ENCODE assay signal across 17 cellular contexts in genomic region chr17:64535357-64535756, GRCh38. TPM values are rescaled to one million over a fixed set of nuclear protein-coding genes. Genes with fewer than 3 reads are reported as not detected.
DNase-seq lines count a peak whose midpoint lies in the region; ATAC-seq and TF ChIP-seq lines count a peak whose summit lies in the region.
"Had no signal": no experiment of that assay in that cellular context is flagged by ENCODE, and none has a peak within 500 bp of the region (broad histone marks: within the 10 kb centered on the region; RNA-seq: fewer than 3 reads in every experiment).

No MANE protein-coding gene starts in this region.

- no peak for TF ChIP-seq RAD21 in neural cell (conservative IDR thresholded peaks at IDR 0.05)

- no peaks in the 10 kb centered on the region for H3F3A ChIP-seq in neural cell (ENCODE audit: insufficient read depth, low read length, poor library complexity, severe bottlenecking)

- H3K9me3 ChIP-seq in endodermal cell (ENCODE audit: control insufficient read depth, low read length), result no peaks in the 10 kb centered on the region
- no peaks in the 10 kb centered on the region for H3K9me3 ChIP-seq in neural cell (ENCODE audit: low read length)

- no peak overlapping the region for H2AFZ ChIP-seq in neural cell (ENCODE audit: low read depth, low read length)

- H3K4me1 ChIP-seq in endodermal cell (ENCODE audit: control insufficient read depth, insufficient read depth, low read length), result no peaks in the 10 kb centered on the region

- peaks cover 18% of the 10 kb centered on the region for H3K4me1 Mint-ChIP-seq in activated CD4-positive, alpha-beta T cell treated with anti-CD3 and anti-CD28 coated beads for 36 hours
- peaks cover 37% of the 10 kb centered on the region for H3K4me1 Mint-ChIP-seq in HFFc6 (ENCODE audit: low read depth)
- H3K4me1 Mint-ChIP-seq in endodermal cell, result no peaks in the 10 kb centered on the region
- H3K4me1 Mint-ChIP-seq: H9 had no signal

- POLR2A ChIA-PET in activated CD4-positive, alpha-beta T cell treated with anti-CD3 and anti-CD28 coated beads for 36 hours (lab: Charles Lee), result no interaction called here

- peaks cover 96% of the 10 kb centered on the region for H3K36me3 ChIP-seq in endodermal cell (ENCODE audit: control insufficient read depth, insufficient read depth, low read length)
- peaks cover 23% of the 10 kb centered on the region for H3K36me3 ChIP-seq in neural cell (ENCODE audit: insufficient read depth, low read length)

- no peaks in the 10 kb centered on the region for H3K27me3 Mint-ChIP-seq in activated CD4-positive, alpha-beta T cell treated with anti-CD3 and anti-CD28 coated beads for 36 hours
- H3K27me3 Mint-ChIP-seq in HFFc6 (ENCODE audit: insufficient read depth) (peaks cover 42% of the 10 kb centered on the region), endodermal cell (ENCODE audit: insufficient read depth) (no peaks in the 10 kb centered on the region)

- TF ChIP-seq EP300 in neural cell (conservative IDR thresholded peaks at IDR 0.05; ENCODE audit: poor library complexity, severe bottlenecking), result no peak

- DNase-seq in activated CD4-positive, alpha-beta T cell treated with anti-CD3 and anti-CD28 coated beads for 36 hours, result no peak
- no peak for DNase-seq in activated CD4-positive, alpha-beta T cell treated with anti-CD3 and anti-CD28 coated beads, Interleukin-2, amount 50 U/mL, for 48 hours
- no peak for DNase-seq in HFFc6
- no peak for DNase-seq in endodermal cell
- DNase-seq in NCI-H446 (lab: John Stamatoyannopoulos, UW), result no peak
- DNase-seq in cardiac septum (ENCODE audit: low spot score), result no peak
- DNase-seq: AML-193; DMS79; H9; NCI-H1092 treated with DMSO at 0.1 percent for 48 hours; NCI-H2081 treated with DMSO at 0.1 percent for 48 hours; NCI-H748 treated with DMSO at 0.1 percent for 48 hours; NK-92 treated with Interleukin-12 subunit alpha and Interleukin-12 subunit beta, amount 100 ng/mL, for 24 hours; Right ventricle myocardium superior had no signal

- no peak overlapping the region for H3K4me2 ChIP-seq in neural cell (ENCODE audit: low read length)

- H3K27ac ChIP-seq in endodermal cell (ENCODE audit: low read depth, low read length) (no peak overlapping the region), neural cell (ENCODE audit: low read length) (no peak overlapping the region)
- H3K27ac ChIP-seq: 22Rv1 had no signal

- peak overlapping the region; percentile 39 for H3K27ac Mint-ChIP-seq in activated CD4-positive, alpha-beta T cell treated with anti-CD3 and anti-CD28 coated beads for 36 hours
- H3K27ac Mint-ChIP-seq in HFFc6 (peak overlapping the region; percentile 75), endodermal cell (peak overlapping the region; percentile 37)
- H3K27ac Mint-ChIP-seq: H9 had no signal

- intact Hi-C loops in activated CD4-positive, alpha-beta T cell treated with anti-CD3 and anti-CD28 coated beads for 36 hours (cut with DNase I, micrococcal nuclease), result no loop called here
- intact Hi-C loops in cardiac septum (cut with DNase I), result no loop called here

- CTCF ChIA-PET in activated CD4-positive, alpha-beta T cell treated with anti-CD3 and anti-CD28 coated beads for 36 hours (lab: Charles Lee), result interaction anchor here (0.6 to 1.9 kb wide), 4 partner anchors 10 to 208 kb away, joined by 3 to 6 read pairs (median 4); no protein-coding TSS in a partner anchor

- H3K4me3 Mint-ChIP-seq in activated CD4-positive, alpha-beta T cell treated with anti-CD3 and anti-CD28 coated beads for 36 hours, result no peak overlapping the region
- H3K4me3 Mint-ChIP-seq in HFFc6 (peak overlapping the region; percentile 17; the same call in 1 of the 2 replicates), endodermal cell (no peak overlapping the region)
- H3K4me3 Mint-ChIP-seq: H9 had no signal

- TF ChIP-seq CTCF in HFFc6 (IDR thresholded peaks at IDR 0.05) (no peak), endodermal cell (conservative IDR thresholded peaks at IDR 0.05) (no peak), neural cell (IDR thresholded peaks at IDR 0.05; ENCODE audit: poor library complexity, severe bottlenecking) (no peak)

- H3K36me3 Mint-ChIP-seq in activated CD4-positive, alpha-beta T cell treated with anti-CD3 and anti-CD28 coated beads for 36 hours (ENCODE audit: low read depth), result peaks cover 50% of the 10 kb centered on the region
- H3K36me3 Mint-ChIP-seq in HFFc6 (ENCODE audit: low read depth) (peaks cover 61% of the 10 kb centered on the region), endodermal cell (ENCODE audit: low read depth) (peaks cover 73% of the 10 kb centered on the region)

- no peaks in the 10 kb centered on the region for H3K27me3 ChIP-seq in endodermal cell (ENCODE audit: control insufficient read depth, insufficient read depth, low read length, poor library complexity, severe bottlenecking)
- H3K27me3 ChIP-seq in neural cell (ENCODE audit: insufficient read depth, low read depth, low read length), result no peaks in the 10 kb centered on the region

- H4K20me1 ChIP-seq in neural cell (ENCODE audit: insufficient read depth), result no peaks in the 10 kb centered on the region

- peak; percentile 71 for ATAC-seq in activated CD4-positive, alpha-beta T cell treated with anti-CD3 and anti-CD28 coated beads for 36 hours
- no peak for ATAC-seq in HG02938 (IDR thresholded peaks at IDR 0.05; ENCODE audit: unreplicated experiment)

- H3K9ac ChIP-seq in endodermal cell (ENCODE audit: extremely low read depth, low read length, poor library complexity, severe bottlenecking), result no peak overlapping the region
- no peak overlapping the region for H3K9ac ChIP-seq in neural cell (ENCODE audit: low read length)

- H3K9me2 ChIP-seq in neural cell (ENCODE audit: insufficient read depth, low read length), result no peaks in the 10 kb centered on the region

- 95 to 96% methylated on average over 5 of the region's 6 CpGs for WGBS in endodermal cell (ENCODE audit: insufficient coverage in 1 of 2, insufficient read length in 1 of 2), 2 experiments

- no peaks in the 10 kb centered on the region for H3K9me3 Mint-ChIP-seq in activated CD4-positive, alpha-beta T cell treated with anti-CD3 and anti-CD28 coated beads for 36 hours (ENCODE audit: low read depth)
- peaks cover 9% of the 10 kb centered on the region; the same call in 1 of the 2 replicates for H3K9me3 Mint-ChIP-seq in HFFc6
- no peaks in the 10 kb centered on the region for H3K9me3 Mint-ChIP-seq in endodermal cell
- H3K9me3 Mint-ChIP-seq: H9 had no signal

- no peaks in the 10 kb centered on the region for H3K79me2 ChIP-seq in neural cell (replicated peaks; ENCODE audit: insufficient read depth, low read length)

- H3K4me3 ChIP-seq in endodermal cell (ENCODE audit: low read length) (no peak overlapping the region), neural cell (ENCODE audit: low read length) (no peak overlapping the region)

TF ChIP-seq in neural cell, 6 proteins besides CTCF, POLR2A, EP300 and RAD21:
- TF ChIP-seq MXI1 (conservative IDR thresholded peaks at IDR 0.05; ENCODE audit: poor library complexity, severe bottlenecking) (no peak), POLR2AphosphoS5 (IDR thresholded peaks at IDR 0.05) (peak; percentile 14)
TF ChIP-seq in neural cell: peak in this region for 1.

RNA-seq across cellular contexts. Expression of gene CEP95, which starts 28.6 kb away (rescaled TPM):
- 10 to 100 TPM; 40.5 to 42.8 TPM for total RNA-seq in activated CD4-positive, alpha-beta T cell treated with anti-CD3 and anti-CD28 coated beads for 36 hours
- 10 to 100 TPM in 5 of 6 experiments, 1 to 10 TPM in 1; 9.0 to 13.0 (median 11.5) TPM for total RNA-seq in HFFc6 (2021; fragmentation: NEBNext Ultra II Directional; extraction: Animal tissue kit (Norgen Biotek cat#: 25700))
- total RNA-seq in endodermal cell, result 10 to 100 TPM; 75.5 to 93.9 TPM
- 77.4 TPM for polyA plus RNA-seq in endodermal cell (2013, experiment 1 of 2)
- polyA plus RNA-seq in endodermal cell (2013, experiment 2 of 2), result 74.6 TPM
- polyA plus RNA-seq in neural cell, result 214 and 220 TPM in 2 replicates
- polyA minus RNA-seq in neural cell, result 113 and 147 TPM in 2 replicates
- 16.4 TPM for total RNA-seq in cardiac septum

RNA-seq across cellular contexts. Expression of gene DDX5, which starts 29.3 kb away (rescaled TPM):
- 100 to 1,000 TPM; 575 TPM for total RNA-seq in activated CD4-positive, alpha-beta T cell treated with anti-CD3 and anti-CD28 coated beads for 36 hours
- total RNA-seq in HFFc6 (2021; fragmentation: NEBNext Ultra II Directional; extraction: Animal tissue kit (Norgen Biotek cat#: 25700)), result 100 to 1,000 TPM; 537 to 635 (median 600) TPM
- total RNA-seq in endodermal cell (100 to 1,000 TPM; 687 to 894 TPM), cardiac septum (443 TPM)
- 855 TPM for polyA plus RNA-seq in endodermal cell (2013, experiment 1 of 2)
- polyA plus RNA-seq in endodermal cell (2013, experiment 2 of 2), result 761 TPM
- polyA plus RNA-seq in neural cell, result 1,789 and 2,358 TPM in 2 replicates
- polyA minus RNA-seq in neural cell, result 808 and 961 TPM in 2 replicates

RNA-seq across cellular contexts. Expression of gene POLG2, which starts 38.5 kb away (rescaled TPM):
- total RNA-seq in activated CD4-positive, alpha-beta T cell treated with anti-CD3 and anti-CD28 coated beads for 36 hours, result 10 to 100 TPM; 26.9 to 30.2 TPM
- total RNA-seq in HFFc6 (2021; fragmentation: NEBNext Ultra II Directional; extraction: Animal tissue kit (Norgen Biotek cat#: 25700)), result 10 to 100 TPM in 1 of 6 experiments, 1 to 10 TPM in 5; 6.5 to 11.8 (median 7.3) TPM
- total RNA-seq in endodermal cell (10 to 100 TPM; 27.1 to 33.9 TPM), cardiac septum (8.0 TPM)
- 26.6 TPM for polyA plus RNA-seq in endodermal cell (2013, experiment 1 of 2)
- 15.9 TPM for polyA plus RNA-seq in endodermal cell (2013, experiment 2 of 2)
- polyA plus RNA-seq in neural cell, result 14.3 and 16.9 TPM in 2 replicates
- 12.6 and 13.6 TPM in 2 replicates for polyA minus RNA-seq in neural cell
